8 cellular contexts compared by ENCODE assay signal in genomic region chr4:2935762-2936743, GRCh38. TPM values are rescaled to one million over a fixed set of nuclear protein-coding genes. Genes with fewer than 3 reads are reported as not detected.
DNase-seq lines count a peak whose midpoint lies in the region; ATAC-seq and TF ChIP-seq lines count a peak whose summit lies in the region.

No MANE protein-coding gene starts in this region.

- POLR2A ChIA-PET in CD8-positive, alpha-beta T cell (lab: Charles Lee), result interaction anchor here (0.5 to 3.2 kb wide), 10 partner anchors 9 to 172 kb away, joined by 3 to 22 read pairs (median 3); partner anchors contain the start of genes ADD1, GRK4 and NOP14

- WGBS in heart right ventricle, 2 donors, result 80 to 83% methylated on average over 20 of the region's 20 CpGs

- H3K27me3 Mint-ChIP-seq in CD8-positive, alpha-beta T cell (ENCODE audit: low read depth), result no peaks in the 10 kb centered on the region
- H3K27me3 Mint-ChIP-seq in activated T-cell treated with anti-CD3 and anti-CD28 coated beads, Interleukin-2, amount 50 U/mL, for 24 hours, result no peaks in the 10 kb centered on the region

- peak in 6 of 7 experiments; percentile 40 to 78 (median 53) for DNase-seq in CD8-positive, alpha-beta T cell
- DNase-seq in LNCaP clone FGC (ENCODE audit: low read depth) (no peak), heart right ventricle (no peak), NCI-H187 (lab: John Stamatoyannopoulos, UW) (no peak), germinal center (ENCODE audit: low spot score) (no peak)
- peak; percentile 78 for DNase-seq in activated T-cell treated with anti-CD3 and anti-CD28 coated beads, Interleukin-2, amount 50 U/mL, for 24 hours

- H3K4me1 Mint-ChIP-seq in CD8-positive, alpha-beta T cell (ENCODE audit: low read depth), result peaks cover 46% of the 10 kb centered on the region
- peaks cover 69% of the 10 kb centered on the region for H3K4me1 Mint-ChIP-seq in activated T-cell treated with anti-CD3 and anti-CD28 coated beads, Interleukin-2, amount 50 U/mL, for 24 hours (ENCODE audit: low read depth)

- no peaks in the 10 kb centered on the region for H3K9me3 ChIP-seq in CD8-positive, alpha-beta T cell (ENCODE audit: low read length)
- no peaks in the 10 kb centered on the region for H3K9me3 ChIP-seq in heart right ventricle

- no peaks in the 10 kb centered on the region for H3K9me3 Mint-ChIP-seq in CD8-positive, alpha-beta T cell
- H3K9me3 Mint-ChIP-seq in activated T-cell treated with anti-CD3 and anti-CD28 coated beads, Interleukin-2, amount 50 U/mL, for 24 hours, result no peaks in the 10 kb centered on the region

- peaks cover 58% of the 10 kb centered on the region for H3K4me1 ChIP-seq in CD8-positive, alpha-beta T cell (ENCODE audit: insufficient read depth, low read length)
- peaks cover 7 to 54% (median 51%) of the 10 kb centered on the region in 9 donors for H3K4me1 ChIP-seq in heart right ventricle

- TF ChIP-seq CTCF in CD8-positive, alpha-beta T cell (IDR thresholded peaks at IDR 0.05), result no peak
- TF ChIP-seq CTCF in LNCaP clone FGC (IDR thresholded peaks at IDR 0.05; ENCODE audit: control insufficient read depth, extremely low read depth, insufficient read depth) (no peak), heart right ventricle (IDR thresholded peaks at IDR 0.05) (no peak)

- peaks cover 28% of the 10 kb centered on the region for H3K36me3 ChIP-seq in CD8-positive, alpha-beta T cell (ENCODE audit: insufficient read depth, low read length)
- H3K36me3 ChIP-seq in heart right ventricle, result peaks cover 0 to 52% (median 27%) of the 10 kb centered on the region in 9 donors

- peak; percentile 35 for ATAC-seq in CD8-positive, alpha-beta T cell
- ATAC-seq in heart right ventricle (no peak), HG03457 (IDR thresholded peaks at IDR 0.05; ENCODE audit: unreplicated experiment) (no peak)

- CTCF ChIA-PET in CD8-positive, alpha-beta T cell (lab: Charles Lee), result interaction anchor here (1.0 to 1.7 kb wide), 4 partner anchors 9 to 26 kb away, joined by 3 to 9 read pairs (median 4); no protein-coding TSS in a partner anchor

- no peaks in the 10 kb centered on the region for H3K27me3 ChIP-seq in CD8-positive, alpha-beta T cell (ENCODE audit: insufficient read depth, low read length)
- no peaks in the 10 kb centered on the region for H3K27me3 ChIP-seq in heart right ventricle

- H3K27ac Mint-ChIP-seq in CD8-positive, alpha-beta T cell, result peak overlapping the region; percentile 90
- H3K27ac Mint-ChIP-seq in activated T-cell treated with anti-CD3 and anti-CD28 coated beads, Interleukin-2, amount 50 U/mL, for 24 hours, result peak overlapping the region; percentile 95

- peaks cover 45% of the 10 kb centered on the region for H3K36me3 Mint-ChIP-seq in CD8-positive, alpha-beta T cell
- peaks cover 85% of the 10 kb centered on the region for H3K36me3 Mint-ChIP-seq in activated T-cell treated with anti-CD3 and anti-CD28 coated beads, Interleukin-2, amount 50 U/mL, for 24 hours (ENCODE audit: low read depth)

- peak overlapping the region; percentile 96 for H3K27ac ChIP-seq in CD8-positive, alpha-beta T cell (ENCODE audit: low read depth, low read length)
- H3K27ac ChIP-seq in heart right ventricle (peak overlapping the region in 5 of 10 donors; percentile 86 to 95 (median 93)), skin epidermis (peak overlapping the region in 20 of 21 experiments; percentile 17 to 98 (median 92))

- H3K4me3 ChIP-seq in CD8-positive, alpha-beta T cell (ENCODE audit: low read depth, low read length), result peak overlapping the region; percentile 95
- peak overlapping the region; percentile 84 for H3K4me3 ChIP-seq in LNCaP clone FGC (ENCODE audit: low read depth, low read length)
- H3K4me3 ChIP-seq in heart right ventricle, result peak overlapping the region in 8 of 10 donors; percentile 54 to 100 (median 94)
- H3K4me3 ChIP-seq in skin epidermis, result peak overlapping the region; percentile 69 to 98 (median 93)

- intact Hi-C loops in CD8-positive, alpha-beta T cell (cut with DNase I, micrococcal nuclease), result loop anchor here (1.0 to 10.0 kb wide), 5 partner anchors 27 to 691 kb away; partner anchors contain the start of genes GRK4 (in 2 of the 2), HAUS3 (in 2 of the 2), NOP14 (in 2 of the 2) and POLN (in 2 of the 2)
- intact Hi-C loops in heart right ventricle (cut with DNase I), result loop anchor here in 7 of 10 donors (5.0 to 10.0 kb wide), 4 partner anchors 91 to 181 kb away; partner anchors contain the start of genes TNIP2 (in 2 of the 7) and ADD1 (in 1 of the 7)

- peak overlapping the region; percentile 85 for H3K4me3 Mint-ChIP-seq in CD8-positive, alpha-beta T cell
- H3K4me3 Mint-ChIP-seq in activated T-cell treated with anti-CD3 and anti-CD28 coated beads, Interleukin-2, amount 50 U/mL, for 24 hours, result peak overlapping the region; percentile 92

RNA-seq across cellular contexts. Expression of gene NOP14, which starts 27.2 kb away (rescaled TPM):
- 10 to 100 TPM; 23.5 to 23.9 TPM for total RNA-seq in CD8-positive, alpha-beta T cell
- total RNA-seq in heart right ventricle, result 10 to 100 TPM; 12.4 to 24.0 (median 17.3) TPM
- polyA plus RNA-seq in heart right ventricle, result 10 to 100 TPM; 12.5 to 19.1 TPM

RNA-seq across cellular contexts. Expression of gene GRK4, which starts 27.3 kb away (rescaled TPM):
- total RNA-seq in CD8-positive, alpha-beta T cell, result 1 to 10 TPM; 1.2 to 1.3 TPM
- 10 to 100 TPM in 6 of 10 donors, 1 to 10 TPM in 4; 6.2 to 13.4 (median 10.3) TPM for total RNA-seq in heart right ventricle
- polyA plus RNA-seq in heart right ventricle, result 10 to 100 TPM in 1 of 2 donors, 1 to 10 TPM in 1; 4.7 to 24.5 TPM

Comparison
In these comparisons a context has a peak if more than half of its experiments do, and no peak if none do; other contexts are left out.
1. DNase-seq: peak in CD8-positive, alpha-beta T cell (6 of 7) and activated T-cell treated with anti-CD3 and anti-CD28 coated beads, Interleukin-2, amount 50 U/mL, for 24 hours (single experiment); none in LNCaP clone FGC (single experiment), heart right ventricle (0 of 2), NCI-H187 (0 of 2) and germinal center (single experiment).
2. Peak in every context shown above with its lines, with median percentiles within 50 percentile points of each other: H3K4me3 ChIP-seq.